Comparison of ENCODE assay signal across 25 cellular contexts in the genomic region with DNA sequence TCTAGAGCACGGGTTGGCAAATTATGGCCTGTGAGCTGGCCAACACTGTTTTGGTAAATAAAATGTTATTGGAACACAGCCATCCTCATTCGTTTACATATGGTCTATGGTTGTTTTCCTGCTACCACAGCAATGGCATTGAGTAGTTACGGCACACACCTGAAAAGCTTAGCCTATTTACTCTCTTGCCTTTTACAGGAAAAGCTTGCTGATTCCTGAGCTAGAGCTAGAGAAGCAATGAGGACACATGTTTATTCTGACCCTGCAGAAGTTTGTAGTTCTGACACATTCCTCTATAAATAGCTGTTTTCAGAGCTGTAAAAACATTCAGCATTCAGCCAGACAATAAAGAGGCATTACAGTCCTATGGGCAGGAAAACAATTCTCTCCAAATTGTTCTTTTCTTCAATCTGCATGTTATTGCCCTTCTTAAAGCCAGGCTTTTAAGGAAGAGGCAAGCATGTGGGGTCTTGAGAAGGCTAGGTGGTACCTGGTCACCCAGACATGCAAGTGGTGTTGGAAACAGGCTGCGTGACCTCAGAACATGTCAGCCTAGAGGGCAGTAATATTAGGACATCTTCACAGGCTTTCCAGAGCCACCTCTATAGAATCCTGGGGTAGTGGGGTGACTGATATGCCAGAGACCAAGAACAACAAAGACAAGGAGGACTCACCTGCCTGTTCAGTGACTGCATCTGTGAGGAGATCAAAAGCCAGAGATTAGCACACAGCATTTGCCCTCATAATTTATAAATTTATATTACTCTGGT. TPM values are rescaled to one million over a fixed set of nuclear protein-coding genes. Genes with fewer than 3 reads are reported as not detected.
"Had no signal": no experiment of that assay in that cellular context is flagged by ENCODE, and none has a peak within 500 bp of the region (broad histone marks: within the 10 kb centered on the region; RNA-seq: fewer than 3 reads in every experiment).

No MANE protein-coding gene starts in this region.

- H3K27ac Mint-ChIP-seq: activated CD4-positive, alpha-beta memory T cell treated with anti-CD3 and anti-CD28 coated beads, Interleukin-2, amount 10 ng/mL, durations not matched to agents 7 days and 5 days; activated CD4-positive, alpha-beta T cell treated with anti-CD3 and anti-CD28 coated beads for 36 hours; activated CD8-positive, alpha-beta memory T cell treated with anti-CD3 and anti-CD28 coated beads, Interleukin-2, amount 10 ng/mL, durations not matched to agents 7 days and 5 days; activated naive CD8-positive, alpha-beta T cell treated with anti-CD3 and anti-CD28 coated beads, Interleukin-2, amount 10 ng/mL, durations not matched to agents 7 days and 5 days; activated T-helper 17 cell treated with anti-CD3 and anti-CD28 coated beads, Interleukin-2, amount 50 U/mL, for 72 hours; immature natural killer cell; naive thymus-derived CD8-positive, alpha-beta T cell had no signal

- H3K36me3 ChIP-seq: cardiac muscle cell, esophagus squamous epithelium, heart right ventricle, ovary had no signal

- H3K27me3 Mint-ChIP-seq: activated CD4-positive, alpha-beta memory T cell treated with anti-CD3 and anti-CD28 coated beads, Interleukin-2, amount 10 ng/mL, durations not matched to agents 7 days and 5 days; activated CD8-positive, alpha-beta memory T cell treated with anti-CD3 and anti-CD28 coated beads, Interleukin-2, amount 10 ng/mL, durations not matched to agents 7 days and 5 days had no signal

- H3K4me1 ChIP-seq: esophagus squamous epithelium, psoas muscle, testis had no signal

- H3K27me3 ChIP-seq: cardiac muscle cell, esophagus squamous epithelium, ovary, testis had no signal

- FAIRE-seq: endothelial cell of umbilical vein had no signal

- ATAC-seq: activated CD4-positive, alpha-beta T cell treated with anti-CD3 and anti-CD28 coated beads for 36 hours; activated CD8-positive, alpha-beta memory T cell treated with anti-CD3 and anti-CD28 coated beads, Interleukin-2, amount 10 ng/mL, durations not matched to agents 7 days and 5 days; activated T-helper 17 cell treated with anti-CD3 and anti-CD28 coated beads, Interleukin-2, amount 50 U/mL, for 72 hours; heart right ventricle; left ventricle myocardium superior; naive thymus-derived CD8-positive, alpha-beta T cell; psoas muscle; right cardiac atrium had no signal

- DNase-seq: activated CD4-positive, alpha-beta memory T cell treated with anti-CD3 and anti-CD28 coated beads, Interleukin-2, amount 10 ng/mL, durations not matched to agents 7 days and 5 days; activated CD4-positive, alpha-beta T cell treated with anti-CD3 and anti-CD28 coated beads for 36 hours; activated CD8-positive, alpha-beta memory T cell treated with anti-CD3 and anti-CD28 coated beads, Interleukin-2, amount 10 ng/mL, durations not matched to agents 7 days and 5 days; activated naive CD4-positive, alpha-beta T cell treated with Interleukin-2 at 50 U/mL for 16 hours; activated naive CD8-positive, alpha-beta T cell treated with anti-CD3 and anti-CD28 coated beads, Interleukin-2, amount 10 ng/mL, durations not matched to agents 7 days and 5 days; amygdala; dermis blood vessel endothelial cell; effector memory CD4-positive, alpha-beta T cell; esophagus squamous epithelium; heart right ventricle; immature natural killer cell; kidney glomerular epithelial cell; left ventricle myocardium superior; naive thymus-derived CD8-positive, alpha-beta T cell; ovary; psoas muscle; right cardiac atrium; stimulated activated CD4-positive, alpha-beta T cell treated with anti-CD3 and anti-CD28 coated beads, Interleukin-2, amount 100 ng/mL, for 48 hours; testis had no signal

- H3K4me3 ChIP-seq: cardiac muscle cell, esophagus squamous epithelium, heart right ventricle, ovary, psoas muscle, testis had no signal

- H3K4me1 Mint-ChIP-seq: activated CD4-positive, alpha-beta memory T cell treated with anti-CD3 and anti-CD28 coated beads, Interleukin-2, amount 10 ng/mL, durations not matched to agents 7 days and 5 days; activated T-helper 17 cell treated with anti-CD3 and anti-CD28 coated beads, Interleukin-2, amount 50 U/mL, for 72 hours had no signal

- H3K36me3 Mint-ChIP-seq: activated CD8-positive, alpha-beta memory T cell treated with anti-CD3 and anti-CD28 coated beads, Interleukin-2, amount 10 ng/mL, durations not matched to agents 7 days and 5 days; activated naive CD8-positive, alpha-beta T cell treated with anti-CD3 and anti-CD28 coated beads, Interleukin-2, amount 10 ng/mL, durations not matched to agents 7 days and 5 days; immature natural killer cell; naive thymus-derived CD8-positive, alpha-beta T cell had no signal

- H3K27ac ChIP-seq: cardiac muscle cell, esophagus squamous epithelium, heart right ventricle, ovary, psoas muscle, testis had no signal

- H3K9me3 ChIP-seq: esophagus squamous epithelium, heart right ventricle, ovary, psoas muscle, testis had no signal

- H3K4me3 Mint-ChIP-seq: activated CD4-positive, alpha-beta memory T cell treated with anti-CD3 and anti-CD28 coated beads, Interleukin-2, amount 10 ng/mL, durations not matched to agents 7 days and 5 days; activated CD4-positive, alpha-beta T cell treated with anti-CD3 and anti-CD28 coated beads for 36 hours; activated CD8-positive, alpha-beta memory T cell treated with anti-CD3 and anti-CD28 coated beads, Interleukin-2, amount 10 ng/mL, durations not matched to agents 7 days and 5 days; activated naive CD8-positive, alpha-beta T cell treated with anti-CD3 and anti-CD28 coated beads, Interleukin-2, amount 10 ng/mL, durations not matched to agents 7 days and 5 days; activated T-helper 17 cell treated with anti-CD3 and anti-CD28 coated beads, Interleukin-2, amount 50 U/mL, for 72 hours; immature natural killer cell; naive thymus-derived CD8-positive, alpha-beta T cell had no signal

- H3K9me3 Mint-ChIP-seq: activated CD4-positive, alpha-beta memory T cell treated with anti-CD3 and anti-CD28 coated beads, Interleukin-2, amount 10 ng/mL, durations not matched to agents 7 days and 5 days; activated naive CD8-positive, alpha-beta T cell treated with anti-CD3 and anti-CD28 coated beads, Interleukin-2, amount 10 ng/mL, durations not matched to agents 7 days and 5 days; activated T-helper 17 cell treated with anti-CD3 and anti-CD28 coated beads, Interleukin-2, amount 50 U/mL, for 72 hours; immature natural killer cell; naive thymus-derived CD8-positive, alpha-beta T cell had no signal

RNA-seq across cellular contexts. Expression of gene FCRL2, which starts 1.6 kb away (rescaled TPM):
- total RNA-seq: activated CD4-positive, alpha-beta memory T cell treated with anti-CD3 and anti-CD28 coated beads, Interleukin-2, amount 10 ng/mL, durations not matched to agents 7 days and 5 days; activated CD4-positive, alpha-beta T cell treated with anti-CD3 and anti-CD28 coated beads for 36 hours; activated CD8-positive, alpha-beta memory T cell treated with anti-CD3 and anti-CD28 coated beads, Interleukin-2, amount 10 ng/mL, durations not matched to agents 7 days and 5 days; activated naive CD8-positive, alpha-beta T cell treated with anti-CD3 and anti-CD28 coated beads, Interleukin-2, amount 10 ng/mL, durations not matched to agents 7 days and 5 days; activated T-helper 17 cell treated with anti-CD3 and anti-CD28 coated beads, Interleukin-2, amount 50 U/mL, for 72 hours; cardiac muscle cell; chondrocyte; dermis blood vessel endothelial cell; endothelial cell of umbilical vein; left ventricle myocardium superior; right cardiac atrium; skeletal muscle tissue; T-helper 2 cell treated with Interferon-gamma antibody and Interleukin-4, amounts not matched to agents 100 ng/mL and 5 ng/mL, for 36 hours had no signal
- polyA plus RNA-seq: cardiac muscle cell, endothelial cell of umbilical vein, immature natural killer cell, right cardiac atrium had no signal

RNA-seq across cellular contexts. Expression of gene FCRL1, which starts 44.6 kb away (rescaled TPM):
- total RNA-seq: activated CD4-positive, alpha-beta memory T cell treated with anti-CD3 and anti-CD28 coated beads, Interleukin-2, amount 10 ng/mL, durations not matched to agents 7 days and 5 days; activated CD4-positive, alpha-beta T cell treated with anti-CD3 and anti-CD28 coated beads for 36 hours; activated CD8-positive, alpha-beta memory T cell treated with anti-CD3 and anti-CD28 coated beads, Interleukin-2, amount 10 ng/mL, durations not matched to agents 7 days and 5 days; activated T-helper 17 cell treated with anti-CD3 and anti-CD28 coated beads, Interleukin-2, amount 50 U/mL, for 72 hours; cardiac muscle cell; chondrocyte; dermis blood vessel endothelial cell; endothelial cell of umbilical vein; esophagus squamous epithelium; left ventricle myocardium superior; right cardiac atrium had no signal
- polyA plus RNA-seq: cardiac muscle cell, endothelial cell of umbilical vein, right cardiac atrium had no signal
